ENCODE assay signal across 8 cellular contexts in genomic region chr1:25858494-25858893, GRCh38. TPM values are rescaled to one million over a fixed set of nuclear protein-coding genes. Genes with fewer than 3 reads are reported as not detected.
DNase-seq lines count a peak whose midpoint lies in the region; ATAC-seq and TF ChIP-seq lines count a peak whose summit lies in the region.

No MANE protein-coding gene starts in this region.

- peak overlapping the region; percentile 66 to 80 for H3K4me3 ChIP-seq in foreskin fibroblast (ENCODE audit: low read depth in 1 of 2, low read length in 2 of 2)
- peak overlapping the region; percentile 62 to 66 for H3K4me3 ChIP-seq in testis
- H3K4me3 ChIP-seq in aorta (ENCODE audit: low read length in 2 of 2) = no peak overlapping the region

- no peaks in the 10 kb centered on the region for H3K27me3 Mint-ChIP-seq in activated naive CD4-positive, alpha-beta T cell treated with anti-CD3 and anti-CD28 coated beads, Interleukin-2, amount 10 ng/mL, durations not matched to agents 7 days and 5 days
- no peaks in the 10 kb centered on the region for H3K27me3 Mint-ChIP-seq in T-helper 17 cell

- no peaks in the 10 kb centered on the region for H3K9me3 Mint-ChIP-seq in activated naive CD4-positive, alpha-beta T cell treated with anti-CD3 and anti-CD28 coated beads, Interleukin-2, amount 10 ng/mL, durations not matched to agents 7 days and 5 days

- H3K36me3 ChIP-seq in testis (ENCODE audit: low read depth, missing control alignments) (no peaks in the 10 kb centered on the region), aorta (ENCODE audit: control insufficient read depth in 1 of 2, insufficient read depth in 2 of 2, low read length in 1 of 2) (no peaks in the 10 kb centered on the region)

- intact Hi-C loops in testis (cut with DNase I; ENCODE audit: low total_unique reads) (no loop called here), aorta (cut with DNase I) (no loop called here)

- no peak for DNase-seq in activated naive CD4-positive, alpha-beta T cell treated with anti-CD3 and anti-CD28 coated beads, Interleukin-2, amount 10 ng/mL, durations not matched to agents 7 days and 5 days
- no peak for DNase-seq in activated naive CD4-positive, alpha-beta T cell treated with Interleukin-2 at 50 U/mL for 16 hours
- DNase-seq in T-helper 17 cell (no peak), foreskin fibroblast (no peak), testis (no peak), aorta (no peak), left lobe of liver (ENCODE audit: low spot score) (no peak)

- peak overlapping the region; percentile 87 for H3K4me3 Mint-ChIP-seq in activated naive CD4-positive, alpha-beta T cell treated with anti-CD3 and anti-CD28 coated beads, Interleukin-2, amount 10 ng/mL, durations not matched to agents 7 days and 5 days
- peak overlapping the region; percentile 91 for H3K4me3 Mint-ChIP-seq in T-helper 17 cell

- H3K4me1 ChIP-seq in testis (peaks cover 3% of the 10 kb centered on the region), aorta (ENCODE audit: control insufficient read depth in 1 of 2, insufficient read depth in 2 of 2, low read length in 2 of 2) (no peaks in the 10 kb centered on the region)

- H3K36me3 Mint-ChIP-seq in activated naive CD4-positive, alpha-beta T cell treated with anti-CD3 and anti-CD28 coated beads, Interleukin-2, amount 10 ng/mL, durations not matched to agents 7 days and 5 days = peaks cover 7% of the 10 kb centered on the region
- H3K36me3 Mint-ChIP-seq in T-helper 17 cell (ENCODE audit: low read depth) = peaks cover 2% of the 10 kb centered on the region

- CTCF ChIA-PET in activated naive CD4-positive, alpha-beta T cell treated with anti-CD3 and anti-CD28 coated beads, Interleukin-2, amount 10 ng/mL, durations not matched to agents 7 days and 5 days (lab: Charles Lee) = interaction anchor here (1.2 kb wide), 1 partner anchor 139 kb away, joined by 3 read pairs; the partner anchor contains the start of gene PAFAH2

- H3K4me1 Mint-ChIP-seq in activated naive CD4-positive, alpha-beta T cell treated with anti-CD3 and anti-CD28 coated beads, Interleukin-2, amount 10 ng/mL, durations not matched to agents 7 days and 5 days = peaks cover 34% of the 10 kb centered on the region
- peaks cover 10% of the 10 kb centered on the region for H3K4me1 Mint-ChIP-seq in T-helper 17 cell

- H3K27me3 ChIP-seq in testis (no peaks in the 10 kb centered on the region), aorta (ENCODE audit: control insufficient read depth in 1 of 2, insufficient read depth in 2 of 2, low read length in 1 of 2) (no peaks in the 10 kb centered on the region)

- H3K9me3 ChIP-seq in T-helper 17 cell (ENCODE audit: control insufficient read depth, low read length, poor library complexity, severe bottlenecking) (no peaks in the 10 kb centered on the region), testis (no peaks in the 10 kb centered on the region), aorta (ENCODE audit: control insufficient read depth, low read length) (no peaks in the 10 kb centered on the region)

- H3K27ac ChIP-seq in testis (peak overlapping the region; percentile 47 to 82), aorta (ENCODE audit: low read depth in 1 of 2, low read length in 2 of 2) (no peak overlapping the region)

- H3K27ac Mint-ChIP-seq in activated naive CD4-positive, alpha-beta T cell treated with anti-CD3 and anti-CD28 coated beads, Interleukin-2, amount 10 ng/mL, durations not matched to agents 7 days and 5 days = peak overlapping the region; percentile 76
- no peak overlapping the region for H3K27ac Mint-ChIP-seq in T-helper 17 cell

- TF ChIP-seq CTCF in foreskin fibroblast (IDR thresholded peaks at IDR 0.05; ENCODE audit: low read depth, low read length) (no peak), testis (IDR thresholded peaks at IDR 0.05) (no peak)

- no peak for TF ChIP-seq POLR2A in testis (IDR thresholded peaks at IDR 0.05)

- WGBS in testis, 2 donors = 47 to 52% methylated on average over 7 of the region's 7 CpGs
- WGBS in aorta, 2 donors = 45 to 52% methylated on average over 7 of the region's 7 CpGs

- no peak for ATAC-seq in T-helper 17 cell
- ATAC-seq in GM21786 (IDR thresholded peaks at IDR 0.05; ENCODE audit: unreplicated experiment) = no peak
- no peak for ATAC-seq in aorta (ENCODE audit: low FRiP score)
- ATAC-seq in left lobe of liver = no peak

RNA-seq across cellular contexts. Expression of gene AUNIP, which starts 0.8 kb away (rescaled TPM):
- under 1 TPM in 1 of 2 donors, not detected in 1; 0.31 TPM for total RNA-seq in T-helper 17 cell
- total RNA-seq in testis = 10 to 100 TPM; 14.1 to 22.5 TPM
- 28.5 TPM for polyA plus RNA-seq in testis (ENCODE audit: insufficient read depth, low read depth, low replicate concordance)
- total RNA-seq in aorta = not detected
- polyA plus RNA-seq in aorta = not detected
- not detected for total RNA-seq in left lobe of liver

RNA-seq across cellular contexts. Expression of gene PAQR7, which starts 17.0 kb away (rescaled TPM):
- total RNA-seq in T-helper 17 cell (1 to 10 TPM; 1.4 to 2.6 TPM), testis (10 to 100 TPM; 92.4 to 94.8 TPM), aorta (10 to 100 TPM in 1 of 2 donors, 1 to 10 TPM in 1; 6.4 to 11.3 TPM), left lobe of liver (5.1 TPM)
- polyA plus RNA-seq in testis (ENCODE audit: insufficient read depth, low read depth, low replicate concordance) (89.3 TPM), aorta (1 to 10 TPM; 7.9 to 8.5 TPM)

RNA-seq across cellular contexts. Expression of gene MTFR1L, which starts 38.7 kb away (rescaled TPM):
- total RNA-seq in T-helper 17 cell = 10 to 100 TPM; 30.4 to 37.4 TPM
- total RNA-seq in testis = 100 to 1,000 TPM; 148 to 166 TPM
- polyA plus RNA-seq in testis (ENCODE audit: insufficient read depth, low read depth, low replicate concordance) = 253 TPM
- 10 to 100 TPM; 54.0 to 59.6 TPM for total RNA-seq in aorta
- 10 to 100 TPM; 52.2 to 72.3 TPM for polyA plus RNA-seq in aorta
- total RNA-seq in left lobe of liver = 52.7 TPM

RNA-seq across cellular contexts. Expression of gene STMN1, which starts 47.7 kb away (rescaled TPM):
- total RNA-seq in T-helper 17 cell (10 to 100 TPM in 1 of 2 donors, 1 to 10 TPM in 1; 9.3 to 13.8 TPM), testis (100 to 1,000 TPM; 230 to 393 TPM), aorta (10 to 100 TPM; 34.5 to 37.6 TPM), left lobe of liver (5.2 TPM)
- polyA plus RNA-seq in testis (ENCODE audit: insufficient read depth, low read depth, low replicate concordance) (727 TPM), aorta (10 to 100 TPM; 28.2 to 56.1 TPM)

RNA-seq across cellular contexts. Expression of gene SELENON, which starts 58.5 kb away (rescaled TPM):
- total RNA-seq in T-helper 17 cell (10 to 100 TPM; 24.5 to 25.2 TPM), testis (10 to 100 TPM; 17.2 to 29.8 TPM), aorta (10 to 100 TPM; 68.0 to 79.4 TPM), left lobe of liver (13.5 TPM)
- polyA plus RNA-seq in testis (ENCODE audit: insufficient read depth, low read depth, low replicate concordance) (30.7 TPM), aorta (10 to 100 TPM; 13.1 to 36.9 TPM)

Comparison
In these comparisons a context has a peak if more than half of its experiments do, and no peak if none do; other contexts are left out.
1. H3K4me3 ChIP-seq: peak in foreskin fibroblast (2 of 2) and testis (2 of 2); none in aorta (0 of 2).
2. H3K27ac ChIP-seq: peak in testis (2 of 2); none in aorta (0 of 2).
3. RNA of gene AUNIP, which starts 0.8 kb away (total RNA-seq): 14.1 to 22.5 TPM in testis; 0.31 TPM in T-helper 17 cell, not detected in aorta and not detected in left lobe of liver (single experiment); every median in the first group is over 10 times any median in the second.
4. RNA of gene PAQR7, which starts 17.0 kb away (total RNA-seq): 92.4 to 94.8 TPM in testis; 6.4 to 11.3 TPM in aorta, 5.1 TPM in left lobe of liver (single experiment) and 1.4 to 2.6 TPM in T-helper 17 cell; every median in the first group is over 4 times any median in the second.